ENCODE assay signal across 9 cellular contexts in genomic region chr2:121297217-121297830, GRCh38. TPM values are rescaled to one million over a fixed set of nuclear protein-coding genes. Genes with fewer than 3 reads are reported as not detected.
DNase-seq lines count a peak whose midpoint lies in the region; ATAC-seq, FAIRE-seq and TF ChIP-seq lines count a peak whose summit lies in the region.
"Had no signal": no experiment of that assay in that cellular context is flagged by ENCODE, and none has a peak within 500 bp of the region (broad histone marks: within the 10 kb centered on the region; RNA-seq: fewer than 3 reads in every experiment).

No MANE protein-coding gene starts in this region.

- ATAC-seq in HG03280 (IDR thresholded peaks at IDR 0.05; ENCODE audit: unreplicated experiment) (peak; percentile 70), esophagus mucosa (peak; percentile 65), pancreas (peak; percentile 53 to 83 (median 82)), GM18873 (IDR thresholded peaks at IDR 0.05; ENCODE audit: low FRiP score, unreplicated experiment) (no peak), GM21786 (IDR thresholded peaks at IDR 0.05; ENCODE audit: unreplicated experiment) (no peak)

- DNase-seq in GM03348 (ENCODE audit: low spot score) (peak; percentile 69), OCI-M1 (lab: John Stamatoyannopoulos, UW) (peak; percentile 37), pancreas (peak in 1 of 6 donors; percentile 49)
- no peak for DNase-seq in activated CD4-positive, alpha-beta T cell treated with anti-CD3 and anti-CD28 coated beads for 1 hour
- DNase-seq: naive B cell had no signal

- peak; percentile 40 to 68 (median 52) for TF ChIP-seq CTCF in pancreas (IDR thresholded peaks at IDR 0.05)

- no peak overlapping the region for H3K4me3 ChIP-seq in pancreas

- peaks cover 0 to 7% (median 0%) of the 10 kb centered on the region in 3 donors for H3K4me1 ChIP-seq in pancreas

- peaks cover 0 to 3% (median 0%) of the 10 kb centered on the region in 4 donors for H3K27me3 ChIP-seq in pancreas

- no peaks in the 10 kb centered on the region for H3K9me3 ChIP-seq in pancreas

- H3K27ac ChIP-seq in pancreas: no peak overlapping the region

- intact Hi-C loops in pancreas (cut with DNase I): no loop called here

- H3K36me3 ChIP-seq in pancreas: no peaks in the 10 kb centered on the region

- WGBS in pancreas, 2 donors: 39 to 46% methylated on average over 9 of the region's 9 CpGs

- FAIRE-seq in pancreas (lab: Jason Lieb, UNC): no peak

RNA-seq across cellular contexts. Expression of gene TFCP2L1, which starts 12.3 kb away (rescaled TPM):
- total RNA-seq in esophagus mucosa (36.5 TPM), pancreas (1 to 10 TPM; 3.9 to 7.7 (median 4.7) TPM)
- 1 to 10 TPM; 2.0 to 3.9 TPM for polyA plus RNA-seq in pancreas

Comparison
In these comparisons a context has a peak if more than half of its experiments do, and no peak if none do; other contexts are left out.
1. ATAC-seq: peak in HG03280 (single experiment), esophagus mucosa (single experiment) and pancreas (4 of 4); none in GM18873 (single experiment) and GM21786 (single experiment).